38 cellular contexts compared by ENCODE assay signal in the genomic region with DNA sequence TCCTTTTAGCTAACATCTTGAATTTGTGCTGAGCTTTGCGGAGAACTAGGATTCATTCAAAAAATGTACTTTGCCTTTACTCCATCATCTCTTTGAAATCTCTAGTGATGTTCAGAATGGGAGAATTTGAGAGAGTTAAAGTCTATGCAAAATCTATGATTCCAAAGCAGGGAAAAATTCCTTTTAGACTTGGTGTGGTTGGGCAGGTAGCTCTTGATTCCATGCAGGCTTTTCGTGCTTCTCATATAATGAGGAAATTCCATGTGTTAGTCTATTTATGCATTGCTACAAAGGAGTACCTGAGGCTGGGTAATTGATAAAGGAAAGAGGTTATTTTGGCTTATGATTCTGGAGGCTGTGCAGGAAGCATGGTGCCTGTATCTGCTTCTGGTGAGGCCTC.
"Had no signal": no experiment of that assay in that cellular context is flagged by ENCODE, and none has a peak within 500 bp of the region (broad histone marks: within the 10 kb centered on the region; RNA-seq: fewer than 3 reads in every experiment).

No MANE protein-coding gene starts in this region.

- H3K36me3 ChIP-seq: adrenal gland, ascending aorta, brain microvascular endothelial cell, breast epithelium, cardiac muscle cell had no signal

- H3K4me3 Mint-ChIP-seq: activated naive CD4-positive, alpha-beta T cell treated with anti-CD3 and anti-CD28 coated beads for 36 hours; activated naive CD4-positive, alpha-beta T cell treated with anti-CD3 and anti-CD28 coated beads, Interleukin-2, amount 10 ng/mL, durations not matched to agents 7 days and 5 days; activated naive CD4-positive, alpha-beta T cell treated with anti-CD3 and anti-CD28 coated beads, Interleukin-2, amount 50 U/mL, for 24 hours; activated naive CD8-positive, alpha-beta T cell; activated naive CD8-positive, alpha-beta T cell treated with anti-CD3 and anti-CD28 coated beads for 36 hours; activated naive CD8-positive, alpha-beta T cell treated with anti-CD3 and anti-CD28 coated beads, Interleukin-2, amount 10 ng/mL, durations not matched to agents 7 days and 5 days; activated naive CD8-positive, alpha-beta T cell treated with anti-CD3 and anti-CD28 coated beads, Interleukin-2, amount 50 U/mL, for 24 hours; activated T-cell treated with anti-CD3 and anti-CD28 coated beads, Interleukin-2, amount 50 U/mL, for 24 hours; activated T-cell treated with anti-CD3 and anti-CD28 coated beads, Interleukin-2, amount 50 U/mL, for 4 hours; activated T-cell treated with anti-CD3 and anti-CD28 coated beads, Interleukin-2, amount 50 U/mL, for 72 hours; activated T-helper 1 cell treated with anti-CD3 and anti-CD28 coated beads, Interleukin-12 subunit alpha, Interleukin-12 subunit beta, Interleukin-2, Interleukin-4 antibody, amounts not matched to agents 30 ng/mL and 10 ng/mL and 1 ng/mL, durations not matched to agents 14 hours and 24 hours and 36 hours; activated T-helper 17 cell treated with anti-CD3 and anti-CD28 coated beads, Interleukin-2, amount 50 U/mL, for 72 hours; brain; central memory CD8-positive, alpha-beta T cell had no signal

- H3K4me1 Mint-ChIP-seq: activated naive CD4-positive, alpha-beta T cell treated with anti-CD3 and anti-CD28 coated beads, Interleukin-2, amount 10 ng/mL, durations not matched to agents 7 days and 5 days; activated naive CD4-positive, alpha-beta T cell treated with anti-CD3 and anti-CD28 coated beads, Interleukin-2, amount 50 U/mL, for 24 hours; activated naive CD8-positive, alpha-beta T cell treated with anti-CD3 and anti-CD28 coated beads for 36 hours; activated naive CD8-positive, alpha-beta T cell treated with anti-CD3 and anti-CD28 coated beads, Interleukin-2, amount 10 ng/mL, durations not matched to agents 7 days and 5 days; activated naive CD8-positive, alpha-beta T cell treated with anti-CD3 and anti-CD28 coated beads, Interleukin-2, amount 50 U/mL, for 24 hours; activated T-helper 17 cell treated with anti-CD3 and anti-CD28 coated beads, Interleukin-2, amount 50 U/mL, for 72 hours; central memory CD8-positive, alpha-beta T cell had no signal

- H3K9me3 ChIP-seq: adrenal gland, ascending aorta, body of pancreas had no signal

- H3K27me3 Mint-ChIP-seq: activated naive CD4-positive, alpha-beta T cell treated with anti-CD3 and anti-CD28 coated beads, Interleukin-2, amount 10 ng/mL, durations not matched to agents 7 days and 5 days; activated naive CD4-positive, alpha-beta T cell treated with anti-CD3 and anti-CD28 coated beads, Interleukin-2, amount 50 U/mL, for 24 hours; activated naive CD8-positive, alpha-beta T cell; activated naive CD8-positive, alpha-beta T cell treated with anti-CD3 and anti-CD28 coated beads for 36 hours; activated naive CD8-positive, alpha-beta T cell treated with anti-CD3 and anti-CD28 coated beads, Interleukin-2, amount 10 ng/mL, durations not matched to agents 7 days and 5 days; activated naive CD8-positive, alpha-beta T cell treated with anti-CD3 and anti-CD28 coated beads, Interleukin-2, amount 50 U/mL, for 24 hours; activated T-cell treated with anti-CD3 and anti-CD28 coated beads, Interleukin-2, amount 50 U/mL, for 24 hours; activated T-helper 17 cell treated with anti-CD3 and anti-CD28 coated beads, Interleukin-2, amount 50 U/mL, for 72 hours; brain; central memory CD8-positive, alpha-beta T cell had no signal

- H3K4me1 ChIP-seq: adrenal gland, ascending aorta, body of pancreas, breast epithelium had no signal

- H3K27me3 ChIP-seq: adrenal gland, ascending aorta, body of pancreas, brain microvascular endothelial cell, breast epithelium, cardiac muscle cell had no signal

- ATAC-seq: activated naive CD4-positive, alpha-beta T cell treated with anti-CD3 and anti-CD28 coated beads, Interleukin-2, amount 50 U/mL, for 72 hours; activated naive CD8-positive, alpha-beta T cell treated with anti-CD3 and anti-CD28 coated beads, Interleukin-2, amount 50 U/mL, for 24 hours; activated T-cell treated with anti-CD3 and anti-CD28 coated beads, Interleukin-2, amount 50 U/mL, for 4 hours; activated T-cell treated with anti-CD3 and anti-CD28 coated beads, Interleukin-2, amount 50 U/mL, for 72 hours; activated T-helper 17 cell treated with anti-CD3 and anti-CD28 coated beads, Interleukin-2, amount 50 U/mL, for 72 hours; body of pancreas had no signal

- H3K4me3 ChIP-seq: adrenal gland, ascending aorta, body of pancreas, breast epithelium, cardiac muscle cell had no signal

- H3K27ac ChIP-seq: adrenal gland, ascending aorta, body of pancreas, brain microvascular endothelial cell, breast epithelium, cardiac muscle cell had no signal

- H3K36me3 Mint-ChIP-seq: activated naive CD4-positive, alpha-beta T cell treated with anti-CD3 and anti-CD28 coated beads, Interleukin-2, amount 10 ng/mL, durations not matched to agents 7 days and 5 days; activated naive CD4-positive, alpha-beta T cell treated with anti-CD3 and anti-CD28 coated beads, Interleukin-2, amount 50 U/mL, for 24 hours; activated naive CD4-positive, alpha-beta T cell treated with anti-CD3 and anti-CD28 coated beads, Interleukin-2, amount 50 U/mL, for 72 hours; activated naive CD8-positive, alpha-beta T cell; activated naive CD8-positive, alpha-beta T cell treated with anti-CD3 and anti-CD28 coated beads for 36 hours; activated naive CD8-positive, alpha-beta T cell treated with anti-CD3 and anti-CD28 coated beads, Interleukin-2, amount 10 ng/mL, durations not matched to agents 7 days and 5 days; brain had no signal

- DNase-seq: activated effector memory CD4-positive, alpha-beta T cell treated with anti-CD3 and anti-CD28 coated beads, Interleukin-2, amount 50 U/mL, for 16 hours; activated effector memory CD4-positive, alpha-beta T cell treated with Interleukin-2 at 50 U/mL for 16 hours; activated gamma-delta T cell; activated gamma-delta T cell treated with Interleukin-2 at 50 U/mL for 16 hours; activated naive CD4-positive, alpha-beta T cell; activated naive CD4-positive, alpha-beta T cell treated with anti-CD3 and anti-CD28 coated beads for 36 hours; activated naive CD4-positive, alpha-beta T cell treated with anti-CD3 and anti-CD28 coated beads, Interleukin-2, amount 10 ng/mL, durations not matched to agents 7 days and 5 days; activated naive CD4-positive, alpha-beta T cell treated with anti-CD3 and anti-CD28 coated beads, Interleukin-2, amount 50 U/mL, for 16 hours; activated naive CD4-positive, alpha-beta T cell treated with Interleukin-2 at 50 U/mL for 16 hours; activated naive CD8-positive, alpha-beta T cell treated with anti-CD3 and anti-CD28 coated beads for 36 hours; activated naive CD8-positive, alpha-beta T cell treated with anti-CD3 and anti-CD28 coated beads, Interleukin-2, amount 10 ng/mL, durations not matched to agents 7 days and 5 days; activated naive CD8-positive, alpha-beta T cell treated with anti-CD3 and anti-CD28 coated beads, Interleukin-2, amount 50 U/mL, for 24 hours; activated T-cell treated with anti-CD3 and anti-CD28 coated beads, Interleukin-2, amount 50 U/mL, for 1 hour; activated T-cell treated with anti-CD3 and anti-CD28 coated beads, Interleukin-2, amount 50 U/mL, for 24 hours; activated T-cell treated with anti-CD3 and anti-CD28 coated beads, Interleukin-2, amount 50 U/mL, for 4 hours; activated T-cell treated with anti-CD3 and anti-CD28 coated beads, Interleukin-2, amount 50 U/mL, for 48 hours; activated T-cell treated with anti-CD3 and anti-CD28 coated beads, Interleukin-2, amount 50 U/mL, for 72 hours; adrenal gland; amniotic stem cell; amygdala; anterior cingulate cortex; aorta; body of pancreas; brain microvascular endothelial cell; caudate nucleus; central memory CD4-positive, alpha-beta T cell; cerebellar nuclear complex had no signal

- H3K9me3 Mint-ChIP-seq: activated T-helper 1 cell treated with anti-CD3 and anti-CD28 coated beads, Interleukin-12 subunit alpha, Interleukin-12 subunit beta, Interleukin-2, Interleukin-4 antibody, amounts not matched to agents 30 ng/mL and 10 ng/mL and 1 ng/mL, durations not matched to agents 14 hours and 24 hours and 36 hours; activated T-helper 17 cell treated with anti-CD3 and anti-CD28 coated beads, Interleukin-2, amount 50 U/mL, for 72 hours; activated T-helper 2 cell treated with anti-CD3 and anti-CD28 coated beads, Interferon-gamma antibody, Interleukin-2, Interleukin-4, amounts not matched to agents 10 μg/mL and 5 μg/mL and 100 μg/mL, durations not matched to agents 14 hours and 24 hours and 36 hours had no signal

- H3K27ac Mint-ChIP-seq: activated naive CD4-positive, alpha-beta T cell treated with anti-CD3 and anti-CD28 coated beads for 36 hours; activated naive CD4-positive, alpha-beta T cell treated with anti-CD3 and anti-CD28 coated beads, Interleukin-2, amount 10 ng/mL, durations not matched to agents 7 days and 5 days; activated naive CD4-positive, alpha-beta T cell treated with anti-CD3 and anti-CD28 coated beads, Interleukin-2, amount 50 U/mL, for 24 hours; activated naive CD4-positive, alpha-beta T cell treated with anti-CD3 and anti-CD28 coated beads, Interleukin-2, amount 50 U/mL, for 72 hours; activated naive CD8-positive, alpha-beta T cell; activated naive CD8-positive, alpha-beta T cell treated with anti-CD3 and anti-CD28 coated beads for 36 hours; activated naive CD8-positive, alpha-beta T cell treated with anti-CD3 and anti-CD28 coated beads, Interleukin-2, amount 10 ng/mL, durations not matched to agents 7 days and 5 days; activated naive CD8-positive, alpha-beta T cell treated with anti-CD3 and anti-CD28 coated beads, Interleukin-2, amount 50 U/mL, for 24 hours; activated T-cell treated with anti-CD3 and anti-CD28 coated beads, Interleukin-2, amount 50 U/mL, for 24 hours; activated T-cell treated with anti-CD3 and anti-CD28 coated beads, Interleukin-2, amount 50 U/mL, for 72 hours; activated T-helper 1 cell treated with anti-CD3 and anti-CD28 coated beads, Interleukin-12 subunit alpha, Interleukin-12 subunit beta, Interleukin-2, Interleukin-4 antibody, amounts not matched to agents 30 ng/mL and 10 ng/mL and 1 ng/mL, durations not matched to agents 14 hours and 24 hours and 36 hours; activated T-helper 17 cell treated with anti-CD3 and anti-CD28 coated beads, Interleukin-2, amount 50 U/mL, for 72 hours; activated T-helper 2 cell treated with anti-CD3 and anti-CD28 coated beads, Interferon-gamma antibody, Interleukin-2, Interleukin-4, amounts not matched to agents 10 μg/mL and 5 μg/mL and 100 μg/mL, durations not matched to agents 14 hours and 24 hours and 36 hours; brain had no signal
